In the genomic region with DNA sequence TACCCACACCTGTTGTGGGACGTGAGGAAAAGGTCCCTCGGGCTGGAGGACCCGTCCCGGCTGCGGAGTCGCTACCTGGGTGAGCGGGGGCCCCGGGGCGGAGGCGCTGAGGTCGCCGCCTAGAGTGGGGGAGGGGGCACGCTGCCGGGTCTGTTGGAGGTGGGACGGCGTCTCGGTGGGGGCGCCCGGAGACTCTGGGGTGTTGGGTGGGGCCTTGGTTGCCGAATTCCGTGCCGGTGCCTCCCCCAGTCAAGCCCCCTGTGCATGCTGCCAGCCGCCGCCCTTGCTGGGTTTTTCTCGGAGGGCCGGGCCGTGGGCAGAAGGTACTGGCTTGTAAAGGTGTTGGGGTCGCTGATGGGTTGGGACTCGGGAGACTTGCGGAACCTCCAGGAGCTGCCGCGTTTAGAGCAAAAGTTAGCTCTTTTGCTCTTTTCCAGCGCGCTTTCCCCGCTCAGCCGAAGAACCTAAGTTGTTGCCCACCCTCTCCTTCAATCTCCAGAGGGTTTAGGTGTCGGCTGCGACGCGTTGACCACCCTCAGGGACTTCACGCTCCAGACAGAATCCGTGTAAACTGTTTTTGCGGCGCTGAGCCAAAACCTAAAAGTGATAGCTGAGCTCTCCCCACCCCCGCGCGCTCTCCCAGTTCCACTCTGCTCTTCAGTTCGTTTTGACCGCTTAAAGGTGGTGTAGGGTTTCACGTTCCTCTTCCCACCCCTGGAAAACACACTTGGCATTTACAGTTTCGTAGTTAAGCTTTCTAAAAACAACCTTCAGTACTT, we compare ENCODE assay signal across 1 cellular context.
A peak's percentile ranks its signal among the peaks of the same experiment; 100 is the strongest.
TF ChIP-seq lines count a peak whose summit lies in the region.

A gene (minus strand): TSS at position 143 of the 779 bp plus-strand sequence. CDS start 1,231 bp downstream, outside the sequence.

TF ChIP-seq in HepG2, 621 proteins besides CTCF, POLR2A, EP300 and RAD21 (continued from another document and continues in another):
- TF ChIP-seq NFIB (CRISPR knock-in tag; IDR thresholded peaks at IDR 0.05; ENCODE audit: borderline replicate concordance) (0 out of 2 replicates have a peak, but pooled peaks have one; percentile 30), EED (CRISPR knock-in tag; IDR thresholded peaks at IDR 0.05) (peak; percentile 65; the same call in 1 of the 2 replicates), ZNF577 (CRISPR knock-in tag; IDR thresholded peaks at IDR 0.05; ENCODE audit: borderline replicate concordance, low read depth) (0 out of 2 replicates have a peak, but pooled peaks have one; percentile 18), ZZZ3 (CRISPR knock-in tag; IDR thresholded peaks at IDR 0.05; ENCODE audit: borderline replicate concordance) (no peak), HMGA1 (CRISPR knock-in tag; conservative IDR thresholded peaks at IDR 0.05) (no peak), ZNF781 (CRISPR knock-in tag; IDR thresholded peaks at IDR 0.05; ENCODE audit: borderline replicate concordance, not compliant biosample characterization) (no peak), HNRNPLL (IDR thresholded peaks at IDR 0.05; ENCODE audit: low read depth, low read length, poor library complexity, severe bottlenecking) (peak; percentile 46), ZNF672 (CRISPR knock-in tag; IDR thresholded peaks at IDR 0.05) (no peak), GTF2F1 (IDR thresholded peaks at IDR 0.05; ENCODE audit: low read length) (no peak), ZNF629 (CRISPR knock-in tag; conservative IDR thresholded peaks at IDR 0.05) (no peak), TEAD3 (CRISPR knock-in tag; optimal IDR thresholded peaks at IDR 0.05; ENCODE audit: borderline replicate concordance) (peak; percentile 36), HDAC1 (CRISPR knock-in tag; IDR thresholded peaks at IDR 0.05) (peak; percentile 16; the same call in 1 of the 2 replicates), CBX2 (IDR thresholded peaks at IDR 0.05; ENCODE audit: low read depth, low read length) (no peak), CBX2 (CRISPR knock-in tag; IDR thresholded peaks at IDR 0.05; ENCODE audit: low read depth) (no peak), ZBTB7B (CRISPR knock-in tag; IDR thresholded peaks at IDR 0.05) (no peak), HCFC1 (IDR thresholded peaks at IDR 0.05; ENCODE audit: low read depth, low read length) (no peak), NBN (conservative IDR thresholded peaks at IDR 0.05) (no peak), RBM39 (IDR thresholded peaks at IDR 0.05; ENCODE audit: low read depth, low read length, poor library complexity, severe bottlenecking) (peak; percentile 88), FOXA1 (IDR thresholded peaks at IDR 0.05) (no peak), FOXA1 (CRISPR knock-in tag; IDR thresholded peaks at IDR 0.05) (no peak), TOE1 (CRISPR knock-in tag; IDR thresholded peaks at IDR 0.05) (no peak), ZEB1 (IDR thresholded peaks at IDR 0.05; ENCODE audit: insufficient replicate concordance, low read depth) (peak; percentile 6), CBFB (CRISPR knock-in tag; IDR thresholded peaks at IDR 0.05) (no peak), MZF1 (CRISPR knock-in tag; IDR thresholded peaks at IDR 0.05; ENCODE audit: borderline replicate concordance) (no peak), ZSCAN20 (CRISPR knock-in tag; IDR thresholded peaks at IDR 0.05; ENCODE audit: borderline replicate concordance) (no peak), ZNF263 (CRISPR knock-in tag; IDR thresholded peaks at IDR 0.05) (no peak), ZMYM3 (CRISPR knock-in tag; IDR thresholded peaks at IDR 0.05) (0 out of 2 replicates have a peak, but pooled peaks have one; percentile 26), PLRG1 (conservative IDR thresholded peaks at IDR 0.05) (no peak), ZNF570 (CRISPR knock-in tag; IDR thresholded peaks at IDR 0.05; ENCODE audit: borderline replicate concordance) (no peak), PAX8 (CRISPR knock-in tag; IDR thresholded peaks at IDR 0.05; ENCODE audit: borderline replicate concordance) (no peak), ZNF121 (CRISPR knock-in tag; IDR thresholded peaks at IDR 0.05) (no peak), NONO (IDR thresholded peaks at IDR 0.05) (no peak), NONO (CRISPR knock-in tag; conservative IDR thresholded peaks at IDR 0.05) (peak; percentile 5; the same call in 1 of the 2 replicates), ZNF468 (CRISPR knock-in tag; IDR thresholded peaks at IDR 0.05) (no peak), ZNF17 (CRISPR knock-in tag; IDR thresholded peaks at IDR 0.05) (no peak), ZC3H13 (CRISPR knock-in tag; IDR thresholded peaks at IDR 0.05) (no peak), ZNF879 (CRISPR knock-in tag; IDR thresholded peaks at IDR 0.05) (no peak), KLF6 (CRISPR knock-in tag; IDR thresholded peaks at IDR 0.05) (no peak)
- TF ChIP-seq, protein P1, sequence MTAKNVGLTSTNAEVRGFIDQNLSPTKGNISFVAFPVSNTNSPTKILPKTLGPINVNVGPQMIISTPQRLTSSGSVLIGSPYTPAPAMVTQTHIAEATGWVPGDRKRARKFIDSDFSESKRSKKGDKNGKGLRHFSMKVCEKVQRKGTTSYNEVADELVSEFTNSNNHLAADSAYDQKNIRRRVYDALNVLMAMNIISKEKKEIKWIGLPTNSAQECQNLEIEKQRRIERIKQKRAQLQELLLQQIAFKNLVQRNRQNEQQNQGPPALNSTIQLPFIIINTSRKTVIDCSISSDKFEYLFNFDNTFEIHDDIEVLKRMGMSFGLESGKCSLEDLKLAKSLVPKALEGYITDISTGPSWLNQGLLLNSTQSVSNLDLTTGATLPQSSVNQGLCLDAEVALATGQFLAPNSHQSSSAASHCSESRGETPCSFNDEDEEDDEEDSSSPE (CRISPR knock-in tag; IDR thresholded peaks at IDR 0.05), result peak; percentile 48; the same call in 1 of the 2 replicates
- TF ChIP-seq, protein P2, sequence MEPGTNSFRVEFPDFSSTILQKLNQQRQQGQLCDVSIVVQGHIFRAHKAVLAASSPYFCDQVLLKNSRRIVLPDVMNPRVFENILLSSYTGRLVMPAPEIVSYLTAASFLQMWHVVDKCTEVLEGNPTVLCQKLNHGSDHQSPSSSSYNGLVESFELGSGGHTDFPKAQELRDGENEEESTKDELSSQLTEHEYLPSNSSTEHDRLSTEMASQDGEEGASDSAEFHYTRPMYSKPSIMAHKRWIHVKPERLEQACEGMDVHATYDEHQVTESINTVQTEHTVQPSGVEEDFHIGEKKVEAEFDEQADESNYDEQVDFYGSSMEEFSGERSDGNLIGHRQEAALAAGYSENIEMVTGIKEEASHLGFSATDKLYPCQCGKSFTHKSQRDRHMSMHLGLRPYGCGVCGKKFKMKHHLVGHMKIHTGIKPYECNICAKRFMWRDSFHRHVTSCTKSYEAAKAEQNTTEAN (CRISPR knock-in tag; conservative IDR thresholded peaks at IDR 0.05), result no peak
- TF ChIP-seq, protein P3, sequence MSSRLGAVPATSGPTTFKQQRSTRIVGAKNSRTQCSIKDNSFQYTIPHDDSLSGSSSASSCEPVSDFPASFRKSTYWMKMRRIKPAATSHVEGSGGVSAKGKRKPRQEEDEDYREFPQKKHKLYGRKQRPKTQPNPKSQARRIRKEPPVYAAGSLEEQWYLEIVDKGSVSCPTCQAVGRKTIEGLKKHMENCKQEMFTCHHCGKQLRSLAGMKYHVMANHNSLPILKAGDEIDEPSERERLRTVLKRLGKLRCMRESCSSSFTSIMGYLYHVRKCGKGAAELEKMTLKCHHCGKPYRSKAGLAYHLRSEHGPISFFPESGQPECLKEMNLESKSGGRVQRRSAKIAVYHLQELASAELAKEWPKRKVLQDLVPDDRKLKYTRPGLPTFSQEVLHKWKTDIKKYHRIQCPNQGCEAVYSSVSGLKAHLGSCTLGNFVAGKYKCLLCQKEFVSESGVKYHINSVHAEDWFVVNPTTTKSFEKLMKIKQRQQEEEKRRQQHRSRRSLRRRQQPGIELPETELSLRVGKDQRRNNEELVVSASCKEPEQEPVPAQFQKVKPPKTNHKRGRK (CRISPR knock-in tag; IDR thresholded peaks at IDR 0.05), result no peak
- TF ChIP-seq, protein P4, sequence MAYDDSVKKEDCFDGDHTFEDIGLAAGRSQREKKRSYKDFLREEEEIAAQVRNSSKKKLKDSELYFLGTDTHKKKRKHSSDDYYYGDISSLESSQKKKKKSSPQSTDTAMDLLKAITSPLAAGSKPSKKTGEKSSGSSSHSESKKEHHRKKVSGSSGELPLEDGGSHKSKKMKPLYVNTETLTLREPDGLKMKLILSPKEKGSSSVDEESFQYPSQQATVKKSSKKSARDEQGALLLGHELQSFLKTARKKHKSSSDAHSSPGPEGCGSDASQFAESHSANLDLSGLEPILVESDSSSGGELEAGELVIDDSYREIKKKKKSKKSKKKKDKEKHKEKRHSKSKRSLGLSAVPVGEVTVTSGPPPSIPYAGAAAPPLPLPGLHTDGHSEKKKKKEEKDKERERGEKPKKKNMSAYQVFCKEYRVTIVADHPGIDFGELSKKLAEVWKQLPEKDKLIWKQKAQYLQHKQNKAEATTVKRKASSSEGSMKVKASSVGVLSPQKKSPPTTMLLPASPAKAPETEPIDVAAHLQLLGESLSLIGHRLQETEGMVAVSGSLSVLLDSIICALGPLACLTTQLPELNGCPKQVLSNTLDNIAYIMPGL (CRISPR knock-in tag; IDR thresholded peaks at IDR 0.05; ENCODE audit: borderline replicate concordance in 1 of 2, low read depth in 1 of 2), result peak in 1 of 2 experiments; percentile 11; a peak in 1 of 4 replicates
- TF ChIP-seq, protein P5, sequence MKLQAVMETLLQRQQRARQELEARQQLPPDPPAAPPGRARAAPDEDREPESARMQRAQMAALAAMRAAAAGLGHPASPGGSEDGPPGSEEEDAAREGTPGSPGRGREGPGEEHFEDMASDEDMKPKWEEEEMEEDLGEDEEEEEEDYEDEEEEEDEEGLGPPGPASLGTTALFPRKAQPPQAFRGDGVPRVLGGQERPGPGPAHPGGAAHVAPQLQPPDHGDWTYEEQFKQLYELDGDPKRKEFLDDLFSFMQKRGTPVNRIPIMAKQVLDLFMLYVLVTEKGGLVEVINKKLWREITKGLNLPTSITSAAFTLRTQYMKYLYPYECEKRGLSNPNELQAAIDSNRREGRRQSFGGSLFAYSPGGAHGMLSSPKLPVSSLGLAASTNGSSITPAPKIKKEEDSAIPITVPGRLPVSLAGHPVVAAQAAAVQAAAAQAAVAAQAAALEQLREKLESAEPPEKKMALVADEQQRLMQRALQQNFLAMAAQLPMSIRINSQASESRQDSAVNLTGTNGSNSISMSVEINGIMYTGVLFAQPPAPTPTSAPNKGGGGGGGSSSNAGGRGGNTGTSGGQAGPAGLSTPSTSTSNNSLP (IDR thresholded peaks at IDR 0.05; ENCODE audit: low read depth, low read length), result no peak
- TF ChIP-seq, protein P6, sequence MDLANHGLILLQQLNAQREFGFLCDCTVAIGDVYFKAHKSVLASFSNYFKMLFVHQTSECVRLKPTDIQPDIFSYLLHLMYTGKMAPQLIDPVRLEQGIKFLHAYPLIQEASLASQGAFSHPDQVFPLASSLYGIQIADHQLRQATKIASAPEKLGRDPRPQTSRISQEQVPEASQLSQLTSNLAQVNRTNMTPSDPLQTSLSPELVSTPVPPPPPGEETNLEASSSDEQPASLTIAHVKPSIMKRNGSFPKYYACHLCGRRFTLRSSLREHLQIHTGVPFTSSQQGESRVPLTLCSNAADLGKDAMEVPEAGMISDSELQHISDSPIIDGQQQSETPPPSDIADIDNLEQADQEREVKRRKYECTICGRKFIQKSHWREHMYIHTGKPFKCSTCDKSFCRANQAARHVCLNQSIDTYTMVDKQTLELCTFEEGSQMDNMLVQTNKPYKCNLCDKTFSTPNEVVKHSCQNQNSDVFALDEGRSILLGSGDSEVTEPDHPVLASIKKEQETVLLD (CRISPR knock-in tag; IDR thresholded peaks at IDR 0.05; ENCODE audit: low read depth), result no peak
- TF ChIP-seq, protein P7, sequence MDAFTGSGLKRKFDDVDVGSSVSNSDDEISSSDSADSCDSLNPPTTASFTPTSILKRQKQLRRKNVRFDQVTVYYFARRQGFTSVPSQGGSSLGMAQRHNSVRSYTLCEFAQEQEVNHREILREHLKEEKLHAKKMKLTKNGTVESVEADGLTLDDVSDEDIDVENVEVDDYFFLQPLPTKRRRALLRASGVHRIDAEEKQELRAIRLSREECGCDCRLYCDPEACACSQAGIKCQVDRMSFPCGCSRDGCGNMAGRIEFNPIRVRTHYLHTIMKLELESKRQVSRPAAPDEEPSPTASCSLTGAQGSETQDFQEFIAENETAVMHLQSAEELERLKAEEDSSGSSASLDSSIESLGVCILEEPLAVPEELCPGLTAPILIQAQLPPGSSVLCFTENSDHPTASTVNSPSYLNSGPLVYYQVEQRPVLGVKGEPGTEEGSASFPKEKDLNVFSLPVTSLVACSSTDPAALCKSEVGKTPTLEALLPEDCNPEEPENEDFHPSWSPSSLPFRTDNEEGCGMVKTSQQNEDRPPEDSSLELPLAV (CRISPR knock-in tag; conservative IDR thresholded peaks at IDR 0.05; ENCODE audit: low read depth), result no peak
- TF ChIP-seq, protein P8, sequence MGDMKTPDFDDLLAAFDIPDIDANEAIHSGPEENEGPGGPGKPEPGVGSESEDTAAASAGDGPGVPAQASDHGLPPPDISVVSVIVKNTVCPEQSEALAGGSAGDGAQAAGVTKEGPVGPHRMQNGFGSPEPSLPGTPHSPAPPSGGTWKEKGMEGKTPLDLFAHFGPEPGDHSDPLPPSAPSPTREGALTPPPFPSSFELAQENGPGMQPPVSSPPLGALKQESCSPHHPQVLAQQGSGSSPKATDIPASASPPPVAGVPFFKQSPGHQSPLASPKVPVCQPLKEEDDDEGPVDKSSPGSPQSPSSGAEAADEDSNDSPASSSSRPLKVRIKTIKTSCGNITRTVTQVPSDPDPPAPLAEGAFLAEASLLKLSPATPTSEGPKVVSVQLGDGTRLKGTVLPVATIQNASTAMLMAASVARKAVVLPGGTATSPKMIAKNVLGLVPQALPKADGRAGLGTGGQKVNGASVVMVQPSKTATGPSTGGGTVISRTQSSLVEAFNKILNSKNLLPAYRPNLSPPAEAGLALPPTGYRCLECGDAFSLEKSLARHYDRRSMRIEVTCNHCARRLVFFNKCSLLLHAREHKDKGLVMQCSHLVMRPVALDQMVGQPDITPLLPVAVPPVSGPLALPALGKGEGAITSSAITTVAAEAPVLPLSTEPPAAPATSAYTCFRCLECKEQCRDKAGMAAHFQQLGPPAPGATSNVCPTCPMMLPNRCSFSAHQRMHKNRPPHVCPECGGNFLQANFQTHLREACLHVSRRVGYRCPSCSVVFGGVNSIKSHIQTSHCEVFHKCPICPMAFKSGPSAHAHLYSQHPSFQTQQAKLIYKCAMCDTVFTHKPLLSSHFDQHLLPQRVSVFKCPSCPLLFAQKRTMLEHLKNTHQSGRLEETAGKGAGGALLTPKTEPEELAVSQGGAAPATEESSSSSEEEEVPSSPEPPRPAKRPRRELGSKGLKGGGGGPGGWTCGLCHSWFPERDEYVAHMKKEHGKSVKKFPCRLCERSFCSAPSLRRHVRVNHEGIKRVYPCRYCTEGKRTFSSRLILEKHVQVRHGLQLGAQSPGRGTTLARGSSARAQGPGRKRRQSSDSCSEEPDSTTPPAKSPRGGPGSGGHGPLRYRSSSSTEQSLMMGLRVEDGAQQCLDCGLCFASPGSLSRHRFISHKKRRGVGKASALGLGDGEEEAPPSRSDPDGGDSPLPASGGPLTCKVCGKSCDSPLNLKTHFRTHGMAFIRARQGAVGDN (CRISPR knock-in tag; IDR thresholded peaks at IDR 0.05), result peak; percentile 13; the same call in 1 of the 2 replicates
- TF ChIP-seq, protein P9, sequence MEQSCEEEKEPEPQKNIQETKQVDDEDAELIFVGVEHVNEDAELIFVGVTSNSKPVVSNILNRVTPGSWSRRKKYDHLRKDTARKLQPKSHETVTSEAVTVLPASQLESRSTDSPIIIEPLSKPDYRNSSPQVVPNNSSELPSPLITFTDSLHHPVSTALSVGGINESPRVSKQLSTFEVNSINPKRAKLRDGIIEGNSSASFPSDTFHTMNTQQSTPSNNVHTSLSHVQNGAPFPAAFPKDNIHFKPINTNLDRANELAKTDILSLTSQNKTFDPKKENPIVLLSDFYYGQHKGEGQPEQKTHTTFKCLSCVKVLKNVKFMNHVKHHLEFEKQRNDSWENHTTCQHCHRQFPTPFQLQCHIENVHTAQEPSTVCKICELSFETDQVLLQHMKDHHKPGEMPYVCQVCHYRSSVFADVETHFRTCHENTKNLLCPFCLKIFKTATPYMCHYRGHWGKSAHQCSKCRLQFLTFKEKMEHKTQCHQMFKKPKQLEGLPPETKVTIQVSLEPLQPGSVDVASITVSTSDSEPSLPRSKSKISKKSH (CRISPR knock-in tag; IDR thresholded peaks at IDR 0.05; ENCODE audit: borderline replicate concordance), result 0 out of 2 replicates have a peak, but pooled peaks have one; percentile 50
